Comparison of ENCODE assay signal across 2 cellular contexts in the genomic region with DNA sequence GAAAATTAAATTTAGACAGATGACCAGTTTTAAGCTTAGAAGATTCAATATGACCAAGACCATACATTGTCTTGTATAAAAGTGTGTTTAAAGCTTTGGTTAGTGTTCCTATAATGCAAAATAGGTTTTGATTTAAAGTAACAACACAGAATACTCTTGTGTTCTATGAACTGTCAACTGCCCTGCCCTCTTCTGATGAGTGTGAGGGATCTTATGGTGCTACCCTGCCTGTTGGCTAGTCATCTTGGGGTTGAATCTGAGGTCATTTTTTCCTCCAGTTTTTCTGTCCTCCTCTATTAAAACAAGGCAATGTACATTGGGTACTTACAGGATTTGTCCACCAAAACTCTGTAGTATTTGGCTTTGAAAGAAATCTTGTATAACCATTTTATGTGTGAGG.
TF ChIP-seq lines count a peak whose summit lies in the region.

No MANE protein-coding gene starts in this region.

TF ChIP-seq in SK-N-SH treated with all-trans-retinoic acid at 6 μM for 48 hours, 23 proteins besides CTCF, POLR2A, EP300 and RAD21 (continued from another document):
- TF ChIP-seq, protein P1, sequence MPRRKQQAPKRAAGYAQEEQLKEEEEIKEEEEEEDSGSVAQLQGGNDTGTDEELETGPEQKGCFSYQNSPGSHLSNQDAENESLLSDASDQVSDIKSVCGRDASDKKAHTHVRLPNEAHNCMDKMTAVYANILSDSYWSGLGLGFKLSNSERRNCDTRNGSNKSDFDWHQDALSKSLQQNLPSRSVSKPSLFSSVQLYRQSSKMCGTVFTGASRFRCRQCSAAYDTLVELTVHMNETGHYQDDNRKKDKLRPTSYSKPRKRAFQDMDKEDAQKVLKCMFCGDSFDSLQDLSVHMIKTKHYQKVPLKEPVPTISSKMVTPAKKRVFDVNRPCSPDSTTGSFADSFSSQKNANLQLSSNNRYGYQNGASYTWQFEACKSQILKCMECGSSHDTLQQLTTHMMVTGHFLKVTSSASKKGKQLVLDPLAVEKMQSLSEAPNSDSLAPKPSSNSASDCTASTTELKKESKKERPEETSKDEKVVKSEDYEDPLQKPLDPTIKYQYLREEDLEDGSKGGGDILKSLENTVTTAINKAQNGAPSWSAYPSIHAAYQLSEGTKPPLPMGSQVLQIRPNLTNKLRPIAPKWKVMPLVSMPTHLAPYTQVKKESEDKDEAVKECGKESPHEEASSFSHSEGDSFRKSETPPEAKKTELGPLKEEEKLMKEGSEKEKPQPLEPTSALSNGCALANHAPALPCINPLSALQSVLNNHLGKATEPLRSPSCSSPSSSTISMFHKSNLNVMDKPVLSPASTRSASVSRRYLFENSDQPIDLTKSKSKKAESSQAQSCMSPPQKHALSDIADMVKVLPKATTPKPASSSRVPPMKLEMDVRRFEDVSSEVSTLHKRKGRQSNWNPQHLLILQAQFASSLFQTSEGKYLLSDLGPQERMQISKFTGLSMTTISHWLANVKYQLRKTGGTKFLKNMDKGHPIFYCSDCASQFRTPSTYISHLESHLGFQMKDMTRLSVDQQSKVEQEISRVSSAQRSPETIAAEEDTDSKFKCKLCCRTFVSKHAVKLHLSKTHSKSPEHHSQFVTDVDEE (CRISPR knock-in tag; IDR thresholded peaks at IDR 0.05): no peak
- TF ChIP-seq, protein P2, sequence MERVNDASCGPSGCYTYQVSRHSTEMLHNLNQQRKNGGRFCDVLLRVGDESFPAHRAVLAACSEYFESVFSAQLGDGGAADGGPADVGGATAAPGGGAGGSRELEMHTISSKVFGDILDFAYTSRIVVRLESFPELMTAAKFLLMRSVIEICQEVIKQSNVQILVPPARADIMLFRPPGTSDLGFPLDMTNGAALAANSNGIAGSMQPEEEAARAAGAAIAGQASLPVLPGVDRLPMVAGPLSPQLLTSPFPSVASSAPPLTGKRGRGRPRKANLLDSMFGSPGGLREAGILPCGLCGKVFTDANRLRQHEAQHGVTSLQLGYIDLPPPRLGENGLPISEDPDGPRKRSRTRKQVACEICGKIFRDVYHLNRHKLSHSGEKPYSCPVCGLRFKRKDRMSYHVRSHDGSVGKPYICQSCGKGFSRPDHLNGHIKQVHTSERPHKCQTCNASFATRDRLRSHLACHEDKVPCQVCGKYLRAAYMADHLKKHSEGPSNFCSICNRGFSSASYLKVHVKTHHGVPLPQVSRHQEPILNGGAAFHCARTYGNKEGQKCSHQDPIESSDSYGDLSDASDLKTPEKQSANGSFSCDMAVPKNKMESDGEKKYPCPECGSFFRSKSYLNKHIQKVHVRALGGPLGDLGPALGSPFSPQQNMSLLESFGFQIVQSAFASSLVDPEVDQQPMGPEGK (CRISPR knock-in tag; IDR thresholded peaks at IDR 0.05; ENCODE audit: borderline replicate concordance): no peak
- no peak for TF ChIP-seq BACH2 (CRISPR knock-in tag; IDR thresholded peaks at IDR 0.05; ENCODE audit: borderline replicate concordance)
- no peak for TF ChIP-seq ISL1 (CRISPR knock-in tag; IDR thresholded peaks at IDR 0.05)
- TF ChIP-seq, protein P3, sequence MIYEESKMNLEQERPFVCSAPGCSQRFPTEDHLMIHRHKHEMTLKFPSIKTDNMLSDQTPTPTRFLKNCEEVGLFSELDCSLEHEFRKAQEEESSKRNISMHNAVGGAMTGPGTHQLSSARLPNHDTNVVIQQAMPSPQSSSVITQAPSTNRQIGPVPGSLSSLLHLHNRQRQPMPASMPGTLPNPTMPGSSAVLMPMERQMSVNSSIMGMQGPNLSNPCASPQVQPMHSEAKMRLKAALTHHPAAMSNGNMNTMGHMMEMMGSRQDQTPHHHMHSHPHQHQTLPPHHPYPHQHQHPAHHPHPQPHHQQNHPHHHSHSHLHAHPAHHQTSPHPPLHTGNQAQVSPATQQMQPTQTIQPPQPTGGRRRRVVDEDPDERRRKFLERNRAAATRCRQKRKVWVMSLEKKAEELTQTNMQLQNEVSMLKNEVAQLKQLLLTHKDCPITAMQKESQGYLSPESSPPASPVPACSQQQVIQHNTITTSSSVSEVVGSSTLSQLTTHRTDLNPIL (CRISPR knock-in tag; IDR thresholded peaks at IDR 0.05; ENCODE audit: low read depth): no peak
- TF ChIP-seq ZC3H10 (CRISPR knock-in tag; IDR thresholded peaks at IDR 0.05): no peak
- TF ChIP-seq ARNTL (CRISPR knock-in tag; IDR thresholded peaks at IDR 0.05; ENCODE audit: borderline replicate concordance, low read depth): no peak
- TF ChIP-seq, protein P4, sequence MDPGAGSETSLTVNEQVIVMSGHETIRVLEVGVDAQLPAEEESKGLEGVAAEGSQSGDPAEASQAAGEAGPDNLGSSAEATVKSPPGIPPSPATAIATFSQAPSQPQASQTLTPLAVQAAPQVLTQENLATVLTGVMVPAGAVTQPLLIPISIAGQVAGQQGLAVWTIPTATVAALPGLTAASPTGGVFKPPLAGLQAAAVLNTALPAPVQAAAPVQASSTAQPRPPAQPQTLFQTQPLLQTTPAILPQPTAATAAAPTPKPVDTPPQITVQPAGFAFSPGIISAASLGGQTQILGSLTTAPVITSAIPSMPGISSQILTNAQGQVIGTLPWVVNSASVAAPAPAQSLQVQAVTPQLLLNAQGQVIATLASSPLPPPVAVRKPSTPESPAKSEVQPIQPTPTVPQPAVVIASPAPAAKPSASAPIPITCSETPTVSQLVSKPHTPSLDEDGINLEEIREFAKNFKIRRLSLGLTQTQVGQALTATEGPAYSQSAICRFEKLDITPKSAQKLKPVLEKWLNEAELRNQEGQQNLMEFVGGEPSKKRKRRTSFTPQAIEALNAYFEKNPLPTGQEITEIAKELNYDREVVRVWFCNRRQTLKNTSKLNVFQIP (CRISPR knock-in tag; IDR thresholded peaks at IDR 0.05; ENCODE audit: borderline replicate concordance, low read depth): no peak
- TF ChIP-seq ZFP30 (CRISPR knock-in tag; IDR thresholded peaks at IDR 0.05): no peak
- TF ChIP-seq, protein P5, sequence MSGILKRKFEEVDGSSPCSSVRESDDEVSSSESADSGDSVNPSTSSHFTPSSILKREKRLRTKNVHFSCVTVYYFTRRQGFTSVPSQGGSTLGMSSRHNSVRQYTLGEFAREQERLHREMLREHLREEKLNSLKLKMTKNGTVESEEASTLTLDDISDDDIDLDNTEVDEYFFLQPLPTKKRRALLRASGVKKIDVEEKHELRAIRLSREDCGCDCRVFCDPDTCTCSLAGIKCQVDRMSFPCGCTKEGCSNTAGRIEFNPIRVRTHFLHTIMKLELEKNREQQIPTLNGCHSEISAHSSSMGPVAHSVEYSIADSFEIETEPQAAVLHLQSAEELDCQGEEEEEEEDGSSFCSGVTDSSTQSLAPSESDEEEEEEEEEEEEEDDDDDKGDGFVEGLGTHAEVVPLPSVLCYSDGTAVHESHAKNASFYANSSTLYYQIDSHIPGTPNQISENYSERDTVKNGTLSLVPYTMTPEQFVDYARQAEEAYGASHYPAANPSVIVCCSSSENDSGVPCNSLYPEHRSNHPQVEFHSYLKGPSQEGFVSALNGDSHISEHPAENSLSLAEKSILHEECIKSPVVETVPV (CRISPR knock-in tag; IDR thresholded peaks at IDR 0.05): no peak
- TF ChIP-seq OSR1 (CRISPR knock-in tag; IDR thresholded peaks at IDR 0.05): no peak
- TF ChIP-seq TCF4 (CRISPR knock-in tag; IDR thresholded peaks at IDR 0.05; ENCODE audit: borderline replicate concordance): no peak

TF ChIP-seq in SK-N-SH, 30 proteins besides CTCF, POLR2A, EP300 and RAD21 (continued from another document):
- TF ChIP-seq, protein P6, sequence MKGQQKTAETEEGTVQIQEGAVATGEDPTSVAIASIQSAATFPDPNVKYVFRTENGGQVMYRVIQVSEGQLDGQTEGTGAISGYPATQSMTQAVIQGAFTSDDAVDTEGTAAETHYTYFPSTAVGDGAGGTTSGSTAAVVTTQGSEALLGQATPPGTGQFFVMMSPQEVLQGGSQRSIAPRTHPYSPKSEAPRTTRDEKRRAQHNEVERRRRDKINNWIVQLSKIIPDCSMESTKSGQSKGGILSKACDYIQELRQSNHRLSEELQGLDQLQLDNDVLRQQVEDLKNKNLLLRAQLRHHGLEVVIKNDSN (IDR thresholded peaks at IDR 0.05; ENCODE audit: borderline replicate concordance, low read depth): no peak
- TF ChIP-seq, protein P7, sequence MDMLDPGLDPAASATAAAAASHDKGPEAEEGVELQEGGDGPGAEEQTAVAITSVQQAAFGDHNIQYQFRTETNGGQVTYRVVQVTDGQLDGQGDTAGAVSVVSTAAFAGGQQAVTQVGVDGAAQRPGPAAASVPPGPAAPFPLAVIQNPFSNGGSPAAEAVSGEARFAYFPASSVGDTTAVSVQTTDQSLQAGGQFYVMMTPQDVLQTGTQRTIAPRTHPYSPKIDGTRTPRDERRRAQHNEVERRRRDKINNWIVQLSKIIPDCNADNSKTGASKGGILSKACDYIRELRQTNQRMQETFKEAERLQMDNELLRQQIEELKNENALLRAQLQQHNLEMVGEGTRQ (IDR thresholded peaks at IDR 0.05; ENCODE audit: borderline replicate concordance, low read depth, low read length): no peak
- no peak for TF ChIP-seq MXI1 (IDR thresholded peaks at IDR 0.05; ENCODE audit: low read depth, low read length)
- no peak for TF ChIP-seq EZH2phosphoT487 (IDR thresholded peaks at IDR 0.05; ENCODE audit: borderline replicate concordance, low read depth)
- TF ChIP-seq GATA2 (CRISPR knock-in tag; IDR thresholded peaks at IDR 0.05): no peak
- no peak for TF ChIP-seq POLR2AphosphoS5 (IDR thresholded peaks at IDR 0.05; ENCODE audit: low read depth, low read length)
- no peak for TF ChIP-seq JUND (IDR thresholded peaks at IDR 0.05)
